1 cellular context compared by ENCODE assay signal in the genomic region with DNA sequence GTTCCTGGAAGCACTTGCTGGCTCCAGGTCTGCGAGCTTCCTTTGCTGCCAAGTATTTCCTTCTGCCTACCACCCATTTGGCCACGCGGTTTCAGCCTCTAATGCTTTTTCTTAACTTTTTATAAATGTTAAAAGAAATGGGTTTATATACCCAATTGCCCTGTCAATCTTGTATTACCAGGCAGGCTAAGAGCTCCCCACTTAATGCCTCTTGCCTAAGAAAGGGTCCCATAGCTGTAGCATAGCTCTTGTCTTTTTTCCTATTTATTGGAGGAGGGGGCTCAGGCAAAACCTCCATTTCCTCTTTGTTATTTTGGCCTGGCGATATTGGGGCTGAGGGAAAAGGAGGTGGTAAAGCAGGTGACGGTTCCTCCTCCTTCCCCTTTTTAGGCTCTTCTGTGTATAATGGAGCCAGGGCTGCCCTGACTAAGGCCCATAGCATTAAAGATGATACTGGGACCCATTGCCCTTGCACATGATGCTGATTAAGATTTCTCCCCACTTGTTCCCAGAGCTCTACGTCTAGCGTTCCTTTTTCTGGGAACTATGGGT.
TF ChIP-seq lines count a peak whose summit lies in the region.

No MANE protein-coding gene starts in this region.

TF ChIP-seq in HCT116, 20 proteins besides CTCF, POLR2A, EP300 and RAD21 (continued from another document):
- TF ChIP-seq EZH2phosphoT487 (IDR thresholded peaks at IDR 0.05; ENCODE audit: borderline replicate concordance) (no peak), EZH2 (IDR thresholded peaks at IDR 0.05) (no peak), ELF1 (IDR thresholded peaks at IDR 0.05; ENCODE audit: borderline replicate concordance, low read depth) (no peak), SP1 (IDR thresholded peaks at IDR 0.05; ENCODE audit: low read depth) (no peak)
- TF ChIP-seq, protein P1, sequence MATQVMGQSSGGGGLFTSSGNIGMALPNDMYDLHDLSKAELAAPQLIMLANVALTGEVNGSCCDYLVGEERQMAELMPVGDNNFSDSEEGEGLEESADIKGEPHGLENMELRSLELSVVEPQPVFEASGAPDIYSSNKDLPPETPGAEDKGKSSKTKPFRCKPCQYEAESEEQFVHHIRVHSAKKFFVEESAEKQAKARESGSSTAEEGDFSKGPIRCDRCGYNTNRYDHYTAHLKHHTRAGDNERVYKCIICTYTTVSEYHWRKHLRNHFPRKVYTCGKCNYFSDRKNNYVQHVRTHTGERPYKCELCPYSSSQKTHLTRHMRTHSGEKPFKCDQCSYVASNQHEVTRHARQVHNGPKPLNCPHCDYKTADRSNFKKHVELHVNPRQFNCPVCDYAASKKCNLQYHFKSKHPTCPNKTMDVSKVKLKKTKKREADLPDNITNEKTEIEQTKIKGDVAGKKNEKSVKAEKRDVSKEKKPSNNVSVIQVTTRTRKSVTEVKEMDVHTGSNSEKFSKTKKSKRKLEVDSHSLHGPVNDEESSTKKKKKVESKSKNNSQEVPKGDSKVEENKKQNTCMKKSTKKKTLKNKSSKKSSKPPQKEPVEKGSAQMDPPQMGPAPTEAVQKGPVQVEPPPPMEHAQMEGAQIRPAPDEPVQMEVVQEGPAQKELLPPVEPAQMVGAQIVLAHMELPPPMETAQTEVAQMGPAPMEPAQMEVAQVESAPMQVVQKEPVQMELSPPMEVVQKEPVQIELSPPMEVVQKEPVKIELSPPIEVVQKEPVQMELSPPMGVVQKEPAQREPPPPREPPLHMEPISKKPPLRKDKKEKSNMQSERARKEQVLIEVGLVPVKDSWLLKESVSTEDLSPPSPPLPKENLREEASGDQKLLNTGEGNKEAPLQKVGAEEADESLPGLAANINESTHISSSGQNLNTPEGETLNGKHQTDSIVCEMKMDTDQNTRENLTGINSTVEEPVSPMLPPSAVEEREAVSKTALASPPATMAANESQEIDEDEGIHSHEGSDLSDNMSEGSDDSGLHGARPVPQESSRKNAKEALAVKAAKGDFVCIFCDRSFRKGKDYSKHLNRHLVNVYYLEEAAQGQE (IDR thresholded peaks at IDR 0.05; ENCODE audit: low read depth), result no peak
TF ChIP-seq in HCT116: peak in this region for 0.
